In genomic region chr1:193131266-193131860, GRCh38 we compare ENCODE assay signal across 13 cellular contexts. TPM values are rescaled to one million over a fixed set of nuclear protein-coding genes. Genes with fewer than 3 reads are reported as not detected.
DNase-seq lines count a peak whose midpoint lies in the region; ATAC-seq and TF ChIP-seq lines count a peak whose summit lies in the region.
"Had no signal": no experiment of that assay in that cellular context is flagged by ENCODE, and none has a peak within 500 bp of the region (broad histone marks: within the 10 kb centered on the region; RNA-seq: fewer than 3 reads in every experiment).

No MANE protein-coding gene starts in this region.

- H3K27me3 Mint-ChIP-seq in HFFc6 (ENCODE audit: insufficient read depth), result no peaks in the 10 kb centered on the region; the same call in 1 of the 2 replicates

- TF ChIP-seq CTCF in GM10248 (IDR thresholded peaks at IDR 0.05; ENCODE audit: control extremely low read depth, extremely low read depth, low read depth, missing control alignments) (no peak), HFFc6 (IDR thresholded peaks at IDR 0.05) (no peak)

- CTCF ChIA-PET in GM10248 (lab: Yijun Ruan, JAX), result interaction anchor here (0.8 kb wide), 1 partner anchor 14 kb away, joined by 3 read pairs; no protein-coding TSS in a partner anchor

- peak; percentile 19 for DNase-seq in GM10248 (ENCODE audit: extremely low spot score)
- no peak for DNase-seq in HFFc6
- DNase-seq in stimulated activated CD4-positive, alpha-beta T cell treated with anti-CD3 and anti-CD28 coated beads, Interleukin-4, amount 100 ng/mL, for 24 hours, result no peak
- no peak for DNase-seq in C1 segment of cervical spinal cord (lab: John Stamatoyannopoulos, UW)
- DNase-seq: activated CD4-positive, CD25-positive, alpha-beta regulatory T cell treated with anti-CD3 and anti-CD28 coated beads, Interleukin-2, amount 50 U/mL, for 72 hours; activated gamma-delta T cell treated with Interleukin-2 at 50 U/mL for 16 hours; AML-193; NCI-H2029 treated with DMSO at 0.1 percent for 48 hours; stimulated activated naive CD4-positive, alpha-beta T cell had no signal

- no peaks in the 10 kb centered on the region for H3K9me3 Mint-ChIP-seq in HFFc6

- peaks cover 17% of the 10 kb centered on the region for H3K4me1 Mint-ChIP-seq in HFFc6 (ENCODE audit: low read depth)

- POLR2A ChIA-PET in GM10248 (lab: Yijun Ruan, JAX), result no interaction called here

- H3K27ac Mint-ChIP-seq in HFFc6, result peak overlapping the region; percentile 3; the same call in 1 of the 2 replicates

- no peak overlapping the region for H3K4me3 Mint-ChIP-seq in HFFc6

- peaks cover 43% of the 10 kb centered on the region for H3K36me3 Mint-ChIP-seq in HFFc6 (ENCODE audit: low read depth)

- ATAC-seq in GM18520 (IDR thresholded peaks at IDR 0.05; ENCODE audit: unreplicated experiment) (peak; percentile 75), HG03565 (IDR thresholded peaks at IDR 0.05; ENCODE audit: unreplicated experiment) (peak; percentile 76), HG03196 (IDR thresholded peaks at IDR 0.05; ENCODE audit: unreplicated experiment) (no peak), HG02840 (IDR thresholded peaks at IDR 0.05; ENCODE audit: low FRiP score, unreplicated experiment) (no peak)

RNA-seq across cellular contexts. Expression of gene CDC73, which starts 9.5 kb away (rescaled TPM):
- 10 to 100 TPM; 62.8 to 71.6 (median 65.2) TPM for total RNA-seq in HFFc6 (2021; fragmentation: NEBNext Ultra II Directional; extraction: Animal tissue kit (Norgen Biotek cat#: 25700))

RNA-seq across cellular contexts. Expression of gene GLRX2, which starts 26.1 kb away (rescaled TPM):
- 10 to 100 TPM; 32.8 to 39.1 (median 34.7) TPM for total RNA-seq in HFFc6 (2021; fragmentation: NEBNext Ultra II Directional; extraction: Animal tissue kit (Norgen Biotek cat#: 25700))

RNA-seq across cellular contexts. Expression of gene B3GALT2, which starts 55.0 kb away (rescaled TPM):
- total RNA-seq in HFFc6 (2021; fragmentation: NEBNext Ultra II Directional; extraction: Animal tissue kit (Norgen Biotek cat#: 25700)), result under 1 TPM; 0.37 to 0.95 (median 0.62) TPM

Comparison
In these comparisons a context has a peak if more than half of its experiments do, and no peak if none do; other contexts are left out.
1. ATAC-seq: peak in GM18520 (single experiment) and HG03565 (single experiment); none in HG03196 (single experiment) and HG02840 (single experiment).